In the genomic region with DNA sequence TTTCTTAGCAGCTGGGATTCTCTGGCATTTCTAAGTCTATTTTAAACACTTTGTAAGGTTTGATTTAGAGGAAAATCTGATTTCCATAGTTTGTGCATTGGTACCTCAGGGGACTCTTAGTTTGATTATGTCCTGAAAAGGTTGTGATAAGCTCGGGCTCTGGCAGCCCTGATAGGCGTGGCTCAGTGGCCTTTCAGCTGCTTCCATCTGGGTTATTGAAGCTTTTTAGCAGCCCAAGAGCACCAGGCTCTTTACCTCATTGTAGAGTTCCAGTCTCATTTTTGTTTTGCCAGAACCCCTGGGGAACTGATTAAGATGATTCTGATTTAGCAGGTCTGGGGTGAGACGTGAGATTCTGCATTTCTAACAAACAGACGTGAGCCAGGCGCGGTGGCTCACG, we compare ENCODE assay signal across 1 cellular context.
TF ChIP-seq lines count a peak whose summit lies in the region.

No MANE protein-coding gene starts in this region.

TF ChIP-seq in GM23338, 12 proteins besides CTCF, POLR2A, EP300 and RAD21 (continued from another document):
- TF ChIP-seq, protein P1, sequence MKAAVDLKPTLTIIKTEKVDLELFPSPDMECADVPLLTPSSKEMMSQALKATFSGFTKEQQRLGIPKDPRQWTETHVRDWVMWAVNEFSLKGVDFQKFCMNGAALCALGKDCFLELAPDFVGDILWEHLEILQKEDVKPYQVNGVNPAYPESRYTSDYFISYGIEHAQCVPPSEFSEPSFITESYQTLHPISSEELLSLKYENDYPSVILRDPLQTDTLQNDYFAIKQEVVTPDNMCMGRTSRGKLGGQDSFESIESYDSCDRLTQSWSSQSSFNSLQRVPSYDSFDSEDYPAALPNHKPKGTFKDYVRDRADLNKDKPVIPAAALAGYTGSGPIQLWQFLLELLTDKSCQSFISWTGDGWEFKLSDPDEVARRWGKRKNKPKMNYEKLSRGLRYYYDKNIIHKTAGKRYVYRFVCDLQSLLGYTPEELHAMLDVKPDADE (IDR thresholded peaks at IDR 0.05): no peak
- TF ChIP-seq STAT1 (IDR thresholded peaks at IDR 0.05; ENCODE audit: unreplicated experiment) (no peak), NANOG (IDR thresholded peaks at IDR 0.05; ENCODE audit: borderline replicate concordance) (no peak), CREB1 (CRISPR knock-in tag; IDR thresholded peaks at IDR 0.05; ENCODE audit: low read depth) (no peak), JUNB (IDR thresholded peaks at IDR 0.05; ENCODE audit: unreplicated experiment) (no peak), ZNF331 (CRISPR knock-in tag; IDR thresholded peaks at IDR 0.05; ENCODE audit: low read depth) (no peak), POLR2AphosphoS5 (IDR thresholded peaks at IDR 0.05; ENCODE audit: low read depth) (no peak), EZH2 (IDR thresholded peaks at IDR 0.05; ENCODE audit: low read depth, unreplicated experiment) (no peak), EZH2phosphoT487 (IDR thresholded peaks at IDR 0.05; ENCODE audit: unreplicated experiment) (no peak)
- TF ChIP-seq, protein P2, sequence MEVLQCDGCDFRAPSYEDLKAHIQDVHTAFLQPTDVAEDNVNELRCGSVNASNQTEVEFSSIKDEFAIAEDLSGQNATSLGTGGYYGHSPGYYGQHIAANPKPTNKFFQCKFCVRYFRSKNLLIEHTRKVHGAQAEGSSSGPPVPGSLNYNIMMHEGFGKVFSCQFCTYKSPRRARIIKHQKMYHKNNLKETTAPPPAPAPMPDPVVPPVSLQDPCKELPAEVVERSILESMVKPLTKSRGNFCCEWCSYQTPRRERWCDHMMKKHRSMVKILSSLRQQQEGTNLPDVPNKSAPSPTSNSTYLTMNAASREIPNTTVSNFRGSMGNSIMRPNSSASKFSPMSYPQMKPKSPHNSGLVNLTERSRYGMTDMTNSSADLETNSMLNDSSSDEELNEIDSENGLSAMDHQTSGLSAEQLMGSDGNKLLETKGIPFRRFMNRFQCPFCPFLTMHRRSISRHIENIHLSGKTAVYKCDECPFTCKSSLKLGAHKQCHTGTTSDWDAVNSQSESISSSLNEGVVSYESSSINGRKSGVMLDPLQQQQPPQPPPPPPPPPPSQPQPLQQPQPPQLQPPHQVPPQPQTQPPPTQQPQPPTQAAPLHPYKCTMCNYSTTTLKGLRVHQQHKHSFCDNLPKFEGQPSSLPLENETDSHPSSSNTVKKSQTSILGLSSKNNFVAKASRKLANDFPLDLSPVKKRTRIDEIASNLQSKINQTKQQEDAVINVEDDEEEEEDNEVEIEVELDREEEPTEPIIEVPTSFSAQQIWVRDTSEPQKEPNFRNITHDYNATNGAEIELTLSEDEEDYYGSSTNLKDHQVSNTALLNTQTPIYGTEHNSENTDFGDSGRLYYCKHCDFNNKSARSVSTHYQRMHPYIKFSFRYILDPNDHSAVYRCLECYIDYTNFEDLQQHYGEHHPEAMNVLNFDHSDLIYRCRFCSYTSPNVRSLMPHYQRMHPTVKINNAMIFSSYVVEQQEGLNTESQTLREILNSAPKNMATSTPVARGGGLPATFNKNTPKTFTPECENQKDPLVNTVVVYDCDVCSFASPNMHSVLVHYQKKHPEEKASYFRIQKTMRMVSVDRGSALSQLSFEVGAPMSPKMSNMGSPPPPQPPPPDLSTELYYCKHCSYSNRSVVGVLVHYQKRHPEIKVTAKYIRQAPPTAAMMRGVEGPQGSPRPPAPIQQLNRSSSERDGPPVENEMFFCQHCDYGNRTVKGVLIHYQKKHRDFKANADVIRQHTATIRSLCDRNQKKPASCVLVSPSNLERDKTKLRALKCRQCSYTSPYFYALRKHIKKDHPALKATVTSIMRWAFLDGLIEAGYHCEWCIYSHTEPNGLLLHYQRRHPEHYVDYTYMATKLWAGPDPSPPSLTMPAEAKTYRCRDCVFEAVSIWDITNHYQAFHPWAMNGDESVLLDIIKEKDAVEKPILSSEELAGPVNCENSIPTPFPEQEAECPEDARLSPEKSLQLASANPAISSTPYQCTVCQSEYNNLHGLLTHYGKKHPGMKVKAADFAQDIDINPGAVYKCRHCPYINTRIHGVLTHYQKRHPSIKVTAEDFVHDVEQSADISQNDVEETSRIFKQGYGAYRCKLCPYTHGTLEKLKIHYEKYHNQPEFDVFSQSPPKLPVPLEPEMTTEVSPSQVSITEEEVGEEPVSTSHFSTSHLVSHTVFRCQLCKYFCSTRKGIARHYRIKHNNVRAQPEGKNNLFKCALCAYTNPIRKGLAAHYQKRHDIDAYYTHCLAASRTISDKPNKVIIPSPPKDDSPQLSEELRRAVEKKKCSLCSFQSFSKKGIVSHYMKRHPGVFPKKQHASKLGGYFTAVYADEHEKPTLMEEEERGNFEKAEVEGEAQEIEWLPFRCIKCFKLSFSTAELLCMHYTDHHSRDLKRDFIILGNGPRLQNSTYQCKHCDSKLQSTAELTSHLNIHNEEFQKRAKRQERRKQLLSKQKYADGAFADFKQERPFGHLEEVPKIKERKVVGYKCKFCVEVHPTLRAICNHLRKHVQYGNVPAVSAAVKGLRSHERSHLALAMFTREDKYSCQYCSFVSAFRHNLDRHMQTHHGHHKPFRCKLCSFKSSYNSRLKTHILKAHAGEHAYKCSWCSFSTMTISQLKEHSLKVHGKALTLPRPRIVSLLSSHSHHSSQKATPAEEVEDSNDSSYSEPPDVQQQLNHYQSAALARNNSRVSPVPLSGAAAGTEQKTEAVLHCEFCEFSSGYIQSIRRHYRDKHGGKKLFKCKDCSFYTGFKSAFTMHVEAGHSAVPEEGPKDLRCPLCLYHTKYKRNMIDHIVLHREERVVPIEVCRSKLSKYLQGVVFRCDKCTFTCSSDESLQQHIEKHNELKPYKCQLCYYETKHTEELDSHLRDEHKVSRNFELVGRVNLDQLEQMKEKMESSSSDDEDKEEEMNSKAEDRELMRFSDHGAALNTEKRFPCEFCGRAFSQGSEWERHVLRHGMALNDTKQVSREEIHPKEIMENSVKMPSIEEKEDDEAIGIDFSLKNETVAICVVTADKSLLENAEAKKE (CRISPR knock-in tag; IDR thresholded peaks at IDR 0.05): no peak
